Comparison of ENCODE assay signal across 1 cellular context in genomic region chr6:137820952-137821351, GRCh38.
TF ChIP-seq lines count a peak whose summit lies in the region.

No MANE protein-coding gene starts in this region.

TF ChIP-seq in IMR-90, 13 proteins besides CTCF, POLR2A, EP300 and RAD21 (continued from another document):
- no peak for TF ChIP-seq CEBPB (IDR thresholded peaks at IDR 0.05; ENCODE audit: low read depth, low read length)
- no peak for TF ChIP-seq FOS (IDR thresholded peaks at IDR 0.05; ENCODE audit: low read depth, low read length)
